ENCODE assay signal across 7 cellular contexts in the genomic region with DNA sequence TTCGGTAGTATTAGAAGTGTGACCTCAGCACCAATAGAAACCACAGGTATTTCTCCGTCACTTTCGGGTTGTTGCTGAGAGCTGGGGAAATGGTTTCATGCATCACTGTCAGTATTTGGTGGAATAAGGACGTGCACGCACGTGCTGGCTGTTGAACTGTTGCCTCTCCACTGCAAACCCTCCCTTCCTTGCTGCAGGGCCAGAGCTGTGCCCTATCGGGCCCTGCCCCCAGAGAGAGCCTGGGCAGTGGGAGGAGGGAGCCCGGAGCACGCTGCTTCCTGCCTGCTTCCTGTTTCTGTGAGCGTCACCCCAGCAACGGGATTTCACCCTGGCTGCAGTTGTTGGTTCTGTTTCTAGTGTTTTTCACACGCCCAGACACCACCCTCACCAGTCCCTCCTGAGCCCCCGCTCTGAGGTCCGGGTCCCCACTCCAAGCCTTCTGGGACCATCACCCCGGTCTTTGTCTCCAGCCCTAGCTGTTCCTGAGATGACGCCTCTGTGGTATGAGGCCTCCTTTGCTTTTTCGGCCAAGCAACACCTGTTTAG. TPM values are rescaled to one million over a fixed set of nuclear protein-coding genes. Genes with fewer than 3 reads are reported as not detected.
DNase-seq lines count a peak whose midpoint lies in the region; ATAC-seq and TF ChIP-seq lines count a peak whose summit lies in the region.

No MANE protein-coding gene starts in this region.

- no peak for TF ChIP-seq CTCF in endothelial cell (IDR thresholded peaks at IDR 0.05; ENCODE audit: unreplicated experiment)

- peak overlapping the region in 1 of 2 donors; percentile 49 for H3K9ac ChIP-seq in mucosa of rectum (ENCODE audit: low read depth in 1 of 2, low read length in 2 of 2)

- H3K4me3 Mint-ChIP-seq in activated CD8-positive, alpha-beta T cell treated with anti-CD3 and anti-CD28 coated beads, Interleukin-2, amount 10 ng/mL, durations not matched to agents 7 days and 5 days: peak overlapping the region; percentile 77
- peak overlapping the region; percentile 76 for H3K4me3 Mint-ChIP-seq in endothelial cell (ENCODE audit: unreplicated experiment)

- peak; percentile 62 for DNase-seq in NCI-H748 treated with DMSO at 0.1 percent for 48 hours (lab: John Stamatoyannopoulos, UW)
- peak; percentile 89 for DNase-seq in activated CD8-positive, alpha-beta T cell treated with anti-CD3 and anti-CD28 coated beads, Interleukin-2, amount 10 ng/mL, durations not matched to agents 7 days and 5 days
- DNase-seq in endothelial cell (ENCODE audit: low spot score): peak; percentile 90
- DNase-seq in stimulated activated CD8-positive, alpha-beta memory T cell treated with anti-CD3 and anti-CD28 coated beads, Interleukin-7, amount 100 ng/mL, for 4 hours (ENCODE audit: low read depth in 2 of 2): peak; percentile 65 to 71

- peaks cover 48% of the 10 kb centered on the region for H3K4me1 Mint-ChIP-seq in activated CD8-positive, alpha-beta T cell treated with anti-CD3 and anti-CD28 coated beads, Interleukin-2, amount 10 ng/mL, durations not matched to agents 7 days and 5 days (ENCODE audit: low read depth)
- H3K4me1 Mint-ChIP-seq in endothelial cell (ENCODE audit: unreplicated experiment): peaks cover 64% of the 10 kb centered on the region

- H3K36me3 ChIP-seq in mucosa of rectum (ENCODE audit: control insufficient read depth in 2 of 2, insufficient read depth in 2 of 2, low read length in 2 of 2): no peaks in the 10 kb centered on the region

- peak overlapping the region; percentile 51 to 60 for H3K4me3 ChIP-seq in mucosa of rectum (ENCODE audit: low read length in 2 of 2)

- H3K9me3 ChIP-seq in mucosa of rectum (ENCODE audit: control insufficient read depth in 2 of 2, low read length in 2 of 2): no peaks in the 10 kb centered on the region

- H3K27ac Mint-ChIP-seq in activated CD8-positive, alpha-beta T cell treated with anti-CD3 and anti-CD28 coated beads, Interleukin-2, amount 10 ng/mL, durations not matched to agents 7 days and 5 days: peak overlapping the region; percentile 96
- peak overlapping the region; percentile 100 for H3K27ac Mint-ChIP-seq in endothelial cell (ENCODE audit: unreplicated experiment)

- no peaks in the 10 kb centered on the region for H3K27me3 ChIP-seq in mucosa of rectum (ENCODE audit: control insufficient read depth in 2 of 2, insufficient read depth in 2 of 2, low read length in 2 of 2)

- no peaks in the 10 kb centered on the region for H3K36me3 Mint-ChIP-seq in activated CD8-positive, alpha-beta T cell treated with anti-CD3 and anti-CD28 coated beads, Interleukin-2, amount 10 ng/mL, durations not matched to agents 7 days and 5 days (ENCODE audit: low read depth)
- H3K36me3 Mint-ChIP-seq in endothelial cell (ENCODE audit: low read depth, unreplicated experiment): peaks cover 6% of the 10 kb centered on the region

- H3K4me1 ChIP-seq in mucosa of rectum (ENCODE audit: control insufficient read depth in 2 of 2, insufficient read depth in 2 of 2, low read length in 2 of 2): peaks cover 34 to 40% of the 10 kb centered on the region in 2 donors

- H3K27ac ChIP-seq in mucosa of rectum (ENCODE audit: low read depth in 2 of 2, low read length in 2 of 2): peak overlapping the region; percentile 71 to 79

- POLR2A ChIA-PET in activated CD8-positive, alpha-beta T cell treated with anti-CD3 and anti-CD28 coated beads, Interleukin-2, amount 10 ng/mL, durations not matched to agents 7 days and 5 days (lab: Charles Lee): interaction anchor here (1.0 to 9.6 kb wide), 8 partner anchors 10 to 71 kb away, joined by 3 to 199 read pairs (median 4); no protein-coding TSS in a partner anchor

- H3K9me3 Mint-ChIP-seq in activated CD8-positive, alpha-beta T cell treated with anti-CD3 and anti-CD28 coated beads, Interleukin-2, amount 10 ng/mL, durations not matched to agents 7 days and 5 days (ENCODE audit: insufficient read depth): no peaks in the 10 kb centered on the region
- H3K9me3 Mint-ChIP-seq in endothelial cell (ENCODE audit: unreplicated experiment): no peaks in the 10 kb centered on the region

- CTCF ChIA-PET in activated CD8-positive, alpha-beta T cell treated with anti-CD3 and anti-CD28 coated beads, Interleukin-2, amount 10 ng/mL, durations not matched to agents 7 days and 5 days (lab: Charles Lee): interaction anchor here (0.9 to 9.6 kb wide), 15 partner anchors 9 to 588 kb away, joined by 3 to 202 read pairs (median 8); no protein-coding TSS in a partner anchor

- peak; percentile 83 for ATAC-seq in GM18868 (IDR thresholded peaks at IDR 0.05; ENCODE audit: unreplicated experiment)
- peak; percentile 87 for ATAC-seq in HG03025 (IDR thresholded peaks at IDR 0.05; ENCODE audit: low FRiP score, unreplicated experiment)
- peak; percentile 82 for ATAC-seq in activated CD8-positive, alpha-beta T cell treated with anti-CD3 and anti-CD28 coated beads, Interleukin-2, amount 10 ng/mL, durations not matched to agents 7 days and 5 days

- peaks cover 3% of the 10 kb centered on the region for H3K27me3 Mint-ChIP-seq in activated CD8-positive, alpha-beta T cell treated with anti-CD3 and anti-CD28 coated beads, Interleukin-2, amount 10 ng/mL, durations not matched to agents 7 days and 5 days (ENCODE audit: low read depth)
- H3K27me3 Mint-ChIP-seq in endothelial cell (ENCODE audit: unreplicated experiment): peaks cover 14% of the 10 kb centered on the region

RNA-seq across cellular contexts. Expression of a gene that starts 47.4 kb away (rescaled TPM):
- total RNA-seq in activated CD8-positive, alpha-beta T cell treated with anti-CD3 and anti-CD28 coated beads, Interleukin-2, amount 10 ng/mL, durations not matched to agents 7 days and 5 days: 100 to 1,000 TPM; 189 to 207 TPM
- 105 TPM for total RNA-seq in endothelial cell (ENCODE audit: unreplicated experiment)

Comparison
In these comparisons a context has a peak if more than half of its experiments do, and no peak if none do; other contexts are left out.
1. Peak in every context shown above with its lines: DNase-seq, ATAC-seq, H3K4me3 ChIP-seq and H3K27ac ChIP-seq.